8 cellular contexts compared by ENCODE assay signal in genomic region chr2:6865346-6866238, GRCh38. TPM values are rescaled to one million over a fixed set of nuclear protein-coding genes. Genes with fewer than 3 reads are reported as not detected.
DNase-seq lines count a peak whose midpoint lies in the region; ATAC-seq and TF ChIP-seq lines count a peak whose summit lies in the region.

Gene CMPK2 (minus strand): TSS chr2:6865907. CDS start chr2:6865696, 211 bp downstream.

- H3F3A ChIP-seq in SU-DHL-6 (ENCODE audit: insufficient read depth), result peaks cover 9% of the 10 kb centered on the region; the same call in 1 of the 2 replicates

- TF ChIP-seq CTCF in SU-DHL-6 (IDR thresholded peaks at IDR 0.05; ENCODE audit: insufficient read depth, low read length, poor library complexity, severe bottlenecking), result peak; percentile 18
- TF ChIP-seq CTCF in left ventricle myocardium inferior (IDR thresholded peaks at IDR 0.05; ENCODE audit: borderline replicate concordance), result peak; percentile 36
- TF ChIP-seq CTCF in retinal pigment epithelial cell (conservative IDR thresholded peaks at IDR 0.05; ENCODE audit: low read depth, low read length), result no peak

- H3K4me1 ChIP-seq in HUES48 (ENCODE audit: control insufficient read depth, insufficient read depth, low read length), result no peaks in the 10 kb centered on the region
- peaks cover 48% of the 10 kb centered on the region for H3K4me1 ChIP-seq in left ventricle myocardium inferior

- peaks cover 11% of the 10 kb centered on the region for H3K9me3 Mint-ChIP-seq in activated naive CD8-positive, alpha-beta T cell treated with anti-CD3 and anti-CD28 coated beads, Interleukin-2, amount 10 ng/mL, durations not matched to agents 7 days and 5 days

- peak within 1 kb of the TSS; percentile 69 for H3K4me3 ChIP-seq in HUES48 (ENCODE audit: low read depth, low read length)
- H3K4me3 ChIP-seq in SU-DHL-6 (ENCODE audit: insufficient read depth, low read length, poor library complexity, severe bottlenecking), result peak within 1 kb of the TSS; percentile 52
- H3K4me3 ChIP-seq in left ventricle myocardium inferior, result peak within 1 kb of the TSS; percentile 87
- H3K4me3 ChIP-seq in retinal pigment epithelial cell (ENCODE audit: low read length), result peak within 1 kb of the TSS; percentile 59

- H3K36me3 ChIP-seq in HUES48 (ENCODE audit: control insufficient read depth, insufficient read depth, low read length) (no peaks in the 10 kb centered on the region), SU-DHL-6 (ENCODE audit: low read length) (no peaks in the 10 kb centered on the region; the same call in 1 of the 2 replicates), left ventricle myocardium inferior (peaks cover 15% of the 10 kb centered on the region)

- H3K36me3 Mint-ChIP-seq in activated naive CD8-positive, alpha-beta T cell treated with anti-CD3 and anti-CD28 coated beads, Interleukin-2, amount 10 ng/mL, durations not matched to agents 7 days and 5 days, result peaks cover 55% of the 10 kb centered on the region

- DNase-seq in EH (ENCODE audit: low read depth), result peak; percentile 50
- DNase-seq in activated naive CD8-positive, alpha-beta T cell treated with anti-CD3 and anti-CD28 coated beads, Interleukin-2, amount 10 ng/mL, durations not matched to agents 7 days and 5 days, result peak; percentile 96
- peak; percentile 75 for DNase-seq in left ventricle myocardium inferior
- no peak for DNase-seq in retinal pigment epithelial cell (ENCODE audit: low read depth)
- DNase-seq in OCI-M2 (lab: John Stamatoyannopoulos, UW; ENCODE audit: unreplicated experiment), result no peak

- H3K4me2 ChIP-seq in SU-DHL-6 (ENCODE audit: low read depth, low read length, poor library complexity, severe bottlenecking), result peak within 1 kb of the TSS; percentile 59

- ATAC-seq in GM21381 (IDR thresholded peaks at IDR 0.05; ENCODE audit: unreplicated experiment), result peak; percentile 77
- ATAC-seq in activated naive CD8-positive, alpha-beta T cell treated with anti-CD3 and anti-CD28 coated beads, Interleukin-2, amount 10 ng/mL, durations not matched to agents 7 days and 5 days (ENCODE audit: low read depth), result peak; percentile 83

- H3K27ac Mint-ChIP-seq in activated naive CD8-positive, alpha-beta T cell treated with anti-CD3 and anti-CD28 coated beads, Interleukin-2, amount 10 ng/mL, durations not matched to agents 7 days and 5 days, result peak within 1 kb of the TSS; percentile 100

- H3K9me3 ChIP-seq in HUES48 (ENCODE audit: control insufficient read depth, insufficient read depth, low read length) (no peaks in the 10 kb centered on the region; the same call in 1 of the 2 replicates), SU-DHL-6 (ENCODE audit: insufficient read depth, low read length) (no peaks in the 10 kb centered on the region; the same call in 1 of the 2 replicates), left ventricle myocardium inferior (replicated peaks) (no peaks in the 10 kb centered on the region)

- H3K79me2 ChIP-seq in SU-DHL-6 (ENCODE audit: insufficient read depth, low read length), result no peaks in the 10 kb centered on the region

- H3K4me1 Mint-ChIP-seq in activated naive CD8-positive, alpha-beta T cell treated with anti-CD3 and anti-CD28 coated beads, Interleukin-2, amount 10 ng/mL, durations not matched to agents 7 days and 5 days, result peaks cover 54% of the 10 kb centered on the region

- peak within 1 kb of the TSS; percentile 52 for H2AFZ ChIP-seq in SU-DHL-6 (ENCODE audit: low read depth, low read length, severe bottlenecking)

- H3K27me3 ChIP-seq in HUES48 (ENCODE audit: control insufficient read depth, insufficient read depth, low read length) (peaks cover 45% of the 10 kb centered on the region), SU-DHL-6 (ENCODE audit: low read length) (no peaks in the 10 kb centered on the region), left ventricle myocardium inferior (ENCODE audit: low read depth) (no peaks in the 10 kb centered on the region)

- intact Hi-C loops in left ventricle myocardium inferior (cut with micrococcal nuclease), result no loop called here

- H3K27ac ChIP-seq in HUES48 (ENCODE audit: low read depth, low read length) (no peak within 1 kb of the TSS), SU-DHL-6 (ENCODE audit: low read depth, low read length) (peak within 1 kb of the TSS; percentile 27; the same call in 1 of the 2 replicates), left ventricle myocardium inferior (replicated peaks) (peak within 1 kb of the TSS; percentile 94)

- no peaks in the 10 kb centered on the region for H4K20me1 ChIP-seq in SU-DHL-6 (ENCODE audit: low read depth, low read length)

- H3K9me2 ChIP-seq in SU-DHL-6 (replicated peaks; ENCODE audit: insufficient read depth, low read length), result no peaks in the 10 kb centered on the region

- H3K27me3 Mint-ChIP-seq in activated naive CD8-positive, alpha-beta T cell treated with anti-CD3 and anti-CD28 coated beads, Interleukin-2, amount 10 ng/mL, durations not matched to agents 7 days and 5 days, result no peaks in the 10 kb centered on the region

- H3K4me3 Mint-ChIP-seq in activated naive CD8-positive, alpha-beta T cell treated with anti-CD3 and anti-CD28 coated beads, Interleukin-2, amount 10 ng/mL, durations not matched to agents 7 days and 5 days, result peak within 1 kb of the TSS; percentile 98

- peak within 1 kb of the TSS; percentile 40; the same call in 1 of the 2 replicates for H3K9ac ChIP-seq in HUES48 (ENCODE audit: low read depth, low read length)
- H3K9ac ChIP-seq in SU-DHL-6 (ENCODE audit: low read length), result peak within 1 kb of the TSS; percentile 57

- POLR2A ChIA-PET in activated naive CD8-positive, alpha-beta T cell treated with anti-CD3 and anti-CD28 coated beads, Interleukin-2, amount 10 ng/mL, durations not matched to agents 7 days and 5 days (lab: Charles Lee), result interaction anchor here (0.5 to 7.5 kb wide), 22 partner anchors 9 to 1816 kb away, joined by 3 to 557 read pairs (median 8); partner anchors contain the start of genes ID2, RNF144A and RSAD2

RNA-seq across cellular contexts. Expression of gene CMPK2, which starts in this region (rescaled TPM):
- 100 to 1,000 TPM; 102 to 106 TPM for total RNA-seq in activated naive CD8-positive, alpha-beta T cell treated with anti-CD3 and anti-CD28 coated beads, Interleukin-2, amount 10 ng/mL, durations not matched to agents 7 days and 5 days
- total RNA-seq in left ventricle myocardium inferior, result 3.2 TPM

Comparison
In these comparisons a context has a peak if more than half of its experiments do, and no peak if none do; other contexts are left out.
1. RNA of gene CMPK2 (total RNA-seq): 102 to 106 TPM in activated naive CD8-positive, alpha-beta T cell treated with anti-CD3 and anti-CD28 coated beads, Interleukin-2, amount 10 ng/mL, durations not matched to agents 7 days and 5 days; 3.2 TPM in left ventricle myocardium inferior (single experiment); every median in the first group is over 10 times any median in the second.
2. DNase-seq: peak in EH (single experiment), activated naive CD8-positive, alpha-beta T cell treated with anti-CD3 and anti-CD28 coated beads, Interleukin-2, amount 10 ng/mL, durations not matched to agents 7 days and 5 days (single experiment) and left ventricle myocardium inferior (single experiment); none in retinal pigment epithelial cell (single experiment) and OCI-M2 (single experiment).
3. Peak in every context shown above with its lines, with median percentiles within 50 percentile points of each other: H3K4me3 ChIP-seq.